ENCODE assay signal across 8 cellular contexts in genomic region chr19:6536138-6536671, GRCh38. TPM values are rescaled to one million over a fixed set of nuclear protein-coding genes. Genes with fewer than 3 reads are reported as not detected.
DNase-seq lines count a peak whose midpoint lies in the region; ATAC-seq and TF ChIP-seq lines count a peak whose summit lies in the region.

No MANE protein-coding gene starts in this region.

- peaks cover 0 to 18% of the 10 kb centered on the region in 2 donors for H3K27me3 ChIP-seq in left lung

- no peak overlapping the region for H3K4me3 Mint-ChIP-seq in activated naive CD8-positive, alpha-beta T cell treated with anti-CD3 and anti-CD28 coated beads for 36 hours

- TF ChIP-seq CTCF in left lung (IDR thresholded peaks at IDR 0.05): no peak

- H3K36me3 ChIP-seq in left lung: peaks cover 0 to 13% of the 10 kb centered on the region in 2 donors

- DNase-seq in EH (ENCODE audit: low read depth) (peak; percentile 20), SW480 (ENCODE audit: low spot score) (peak; percentile 69), left lung (peak in 1 of 2 donors; percentile 59), NCI-H1694 (lab: John Stamatoyannopoulos, UW) (no peak)
- DNase-seq in activated naive CD8-positive, alpha-beta T cell treated with anti-CD3 and anti-CD28 coated beads for 36 hours: peak; percentile 83
- peak; percentile 41 to 72 (median 64) for DNase-seq in stimulated activated naive CD4-positive, alpha-beta T cell (lab: John Stamatoyannopoulos, UW)

- intact Hi-C loops in left lung (cut with DNase I): no loop called here

- H3K4me1 Mint-ChIP-seq in activated naive CD8-positive, alpha-beta T cell treated with anti-CD3 and anti-CD28 coated beads for 36 hours: peaks cover 27% of the 10 kb centered on the region

- H3K9me3 Mint-ChIP-seq in activated naive CD8-positive, alpha-beta T cell treated with anti-CD3 and anti-CD28 coated beads for 36 hours: no peaks in the 10 kb centered on the region

- peaks cover 7% of the 10 kb centered on the region for H3K36me3 Mint-ChIP-seq in activated naive CD8-positive, alpha-beta T cell treated with anti-CD3 and anti-CD28 coated beads for 36 hours

- H3K4me3 ChIP-seq in left lung: no peak overlapping the region

- H3K27ac Mint-ChIP-seq in activated naive CD8-positive, alpha-beta T cell treated with anti-CD3 and anti-CD28 coated beads for 36 hours: peak overlapping the region; percentile 51

- peaks cover 0 to 4% of the 10 kb centered on the region in 2 donors for H3K9me3 ChIP-seq in left lung

- H3K27me3 Mint-ChIP-seq in activated naive CD8-positive, alpha-beta T cell treated with anti-CD3 and anti-CD28 coated beads for 36 hours: peaks cover 41% of the 10 kb centered on the region

- no peak overlapping the region for H3K27ac ChIP-seq in left lung

- ATAC-seq in GM19467 (IDR thresholded peaks at IDR 0.05; ENCODE audit: unreplicated experiment): peak; percentile 68
- peak; percentile 60 for ATAC-seq in HG03558 (IDR thresholded peaks at IDR 0.05; ENCODE audit: extremely low read depth, unreplicated experiment)
- peak; percentile 43 for ATAC-seq in left lung

- peaks cover 3 to 15% of the 10 kb centered on the region in 2 donors for H3K4me1 ChIP-seq in left lung

RNA-seq across cellular contexts. Expression of gene TNFSF9, which starts 5.4 kb away (rescaled TPM):
- total RNA-seq in activated naive CD8-positive, alpha-beta T cell treated with anti-CD3 and anti-CD28 coated beads for 36 hours: 1 to 10 TPM; 2.3 to 2.5 TPM
- 10 to 100 TPM in 1 of 2 donors, 1 to 10 TPM in 1; 5.5 to 10.2 TPM for total RNA-seq in left lung

RNA-seq across cellular contexts. Expression of gene TUBB4A, which starts 34.1 kb away (rescaled TPM):
- 1 to 10 TPM; 7.3 to 7.8 TPM for total RNA-seq in activated naive CD8-positive, alpha-beta T cell treated with anti-CD3 and anti-CD28 coated beads for 36 hours
- under 1 TPM; 0.35 to 0.65 TPM for total RNA-seq in left lung

RNA-seq across cellular contexts. Expression of gene DENND1C, which starts 54.6 kb away (rescaled TPM):
- total RNA-seq in activated naive CD8-positive, alpha-beta T cell treated with anti-CD3 and anti-CD28 coated beads for 36 hours: 10 to 100 TPM; 62.4 to 63.2 TPM
- total RNA-seq in left lung: 10 to 100 TPM in 1 of 2 donors, 1 to 10 TPM in 1; 6.7 to 11.8 TPM

RNA-seq across cellular contexts. Expression of gene CD70, which starts 54.7 kb away (rescaled TPM):
- 10 to 100 TPM; 15.2 to 15.3 TPM for total RNA-seq in activated naive CD8-positive, alpha-beta T cell treated with anti-CD3 and anti-CD28 coated beads for 36 hours
- total RNA-seq in left lung: under 1 TPM in 1 of 2 donors, not detected in 1; 0.42 TPM

Comparison
In these comparisons a context has a peak if more than half of its experiments do, and no peak if none do; other contexts are left out.
1. RNA of gene TUBB4A, which starts 34.1 kb away (total RNA-seq): 7.3 to 7.8 TPM in activated naive CD8-positive, alpha-beta T cell treated with anti-CD3 and anti-CD28 coated beads for 36 hours; 0.35 to 0.65 TPM in left lung; every median in the first group is over 4 times any median in the second.
2. RNA of gene DENND1C, which starts 54.6 kb away (total RNA-seq): 62.4 to 63.2 TPM in activated naive CD8-positive, alpha-beta T cell treated with anti-CD3 and anti-CD28 coated beads for 36 hours; 6.7 to 11.8 TPM in left lung; every median in the first group is over 4 times any median in the second.
3. Peak in every context shown above with its lines, with median percentiles within 50 percentile points of each other: ATAC-seq.